13 cellular contexts compared by ENCODE assay signal in genomic region chr13:28467886-28468519, GRCh38. TPM values are rescaled to one million over a fixed set of nuclear protein-coding genes. Genes with fewer than 3 reads are reported as not detected.
DNase-seq lines count a peak whose midpoint lies in the region; ATAC-seq and TF ChIP-seq lines count a peak whose summit lies in the region.
"Had no signal": no experiment of that assay in that cellular context is flagged by ENCODE, and none has a peak within 500 bp of the region (broad histone marks: within the 10 kb centered on the region; RNA-seq: fewer than 3 reads in every experiment).

No MANE protein-coding gene starts in this region.

- H3K4me3 Mint-ChIP-seq in glutamatergic neuron (ENCODE audit: unreplicated experiment): no peak overlapping the region
- H3K4me3 Mint-ChIP-seq in stimulated activated effector memory CD8-positive, alpha-beta T cell treated with anti-CD3 and anti-CD28 coated beads, Interleukin-12 subunit alpha, Interleukin-12 subunit beta, amount 100 ng/mL, for 72 hours: no peak overlapping the region
- H3K4me3 Mint-ChIP-seq: naive thymus-derived CD8-positive, alpha-beta T cell had no signal

- TF ChIP-seq CTCF in NB4 (IDR thresholded peaks at IDR 0.05; ENCODE audit: low read depth, low read length) (no peak), glutamatergic neuron (IDR thresholded peaks at IDR 0.05; ENCODE audit: partially characterized antibody, unreplicated experiment) (no peak)

- peaks cover 49% of the 10 kb centered on the region for H3K4me1 Mint-ChIP-seq in glutamatergic neuron (ENCODE audit: low read depth, unreplicated experiment)
- no peaks in the 10 kb centered on the region for H3K4me1 Mint-ChIP-seq in stimulated activated effector memory CD8-positive, alpha-beta T cell treated with anti-CD3 and anti-CD28 coated beads, Interleukin-12 subunit alpha, Interleukin-12 subunit beta, amount 100 ng/mL, for 72 hours

- peaks cover 14% of the 10 kb centered on the region for H3K36me3 Mint-ChIP-seq in glutamatergic neuron (ENCODE audit: unreplicated experiment)
- H3K36me3 Mint-ChIP-seq in stimulated activated effector memory CD8-positive, alpha-beta T cell treated with anti-CD3 and anti-CD28 coated beads, Interleukin-12 subunit alpha, Interleukin-12 subunit beta, amount 100 ng/mL, for 72 hours: no peaks in the 10 kb centered on the region

- peaks cover 13% of the 10 kb centered on the region for H3K9me3 Mint-ChIP-seq in glutamatergic neuron (ENCODE audit: unreplicated experiment)
- H3K9me3 Mint-ChIP-seq in stimulated activated effector memory CD8-positive, alpha-beta T cell treated with anti-CD3 and anti-CD28 coated beads, Interleukin-12 subunit alpha, Interleukin-12 subunit beta, amount 100 ng/mL, for 72 hours: no peaks in the 10 kb centered on the region
- H3K9me3 Mint-ChIP-seq: naive thymus-derived CD8-positive, alpha-beta T cell had no signal

- H3K4me3 ChIP-seq in NB4 (ENCODE audit: low read depth, low read length): no peak overlapping the region

- H3K27me3 Mint-ChIP-seq in glutamatergic neuron (ENCODE audit: unreplicated experiment): peaks cover 4% of the 10 kb centered on the region

- TF ChIP-seq POLR2A in NB4 (IDR thresholded peaks at IDR 0.05; ENCODE audit: extremely low read depth, insufficient read length): no peak

- ATAC-seq in GM18873 (IDR thresholded peaks at IDR 0.05; ENCODE audit: low FRiP score, unreplicated experiment): peak; percentile 64
- peak; percentile 79 for ATAC-seq in stimulated activated effector memory CD8-positive, alpha-beta T cell treated with anti-CD3 and anti-CD28 coated beads, Interleukin-12 subunit alpha, Interleukin-12 subunit beta, amount 100 ng/mL, for 72 hours
- ATAC-seq in HG03175 (IDR thresholded peaks at IDR 0.05; ENCODE audit: unreplicated experiment): no peak
- ATAC-seq: naive thymus-derived CD8-positive, alpha-beta T cell had no signal

- peak overlapping the region; percentile 34 for H3K27ac Mint-ChIP-seq in glutamatergic neuron (ENCODE audit: unreplicated experiment)
- no peak overlapping the region for H3K27ac Mint-ChIP-seq in stimulated activated effector memory CD8-positive, alpha-beta T cell treated with anti-CD3 and anti-CD28 coated beads, Interleukin-12 subunit alpha, Interleukin-12 subunit beta, amount 100 ng/mL, for 72 hours
- H3K27ac Mint-ChIP-seq: naive thymus-derived CD8-positive, alpha-beta T cell had no signal

- peak; percentile 97 for DNase-seq in NB4 (ENCODE audit: low read depth)
- DNase-seq in glutamatergic neuron: no peak
- no peak for DNase-seq in stimulated activated effector memory CD8-positive, alpha-beta T cell treated with anti-CD3 and anti-CD28 coated beads, Interleukin-12 subunit alpha, Interleukin-12 subunit beta, amount 100 ng/mL, for 72 hours (ENCODE audit: low spot score in 2 of 2)
- DNase-seq in amniotic stem cell (lab: John Stamatoyannopoulos, UW): no peak
- no peak for DNase-seq in NCI-H146 (lab: John Stamatoyannopoulos, UW)
- DNase-seq: activated CD8-positive, alpha-beta memory T cell treated with anti-CD3 and anti-CD28 coated beads, Interleukin-2, amount 50 U/mL, for 48 hours; amygdala; MM.1S; naive thymus-derived CD8-positive, alpha-beta T cell; NCI-H524 treated with DMSO at 0.1 percent for 48 hours; SHP77 treated with DMSO at 0.1 percent for 48 hours had no signal

RNA-seq across cellular contexts. Expression of gene FLT1, which starts 26.9 kb away (rescaled TPM):
- 49.8 TPM for total RNA-seq in glutamatergic neuron (ENCODE audit: unreplicated experiment)
